14 cellular contexts compared by ENCODE assay signal in genomic region chr20:8640461-8640860, GRCh38.
DNase-seq lines count a peak whose midpoint lies in the region; TF ChIP-seq lines count a peak whose summit lies in the region.
"Had no signal": no experiment of that assay in that cellular context is flagged by ENCODE, and none has a peak within 500 bp of the region (broad histone marks: within the 10 kb centered on the region; RNA-seq: fewer than 3 reads in every experiment).

No MANE protein-coding gene starts in this region.

- no peaks in the 10 kb centered on the region for H3K9me3 ChIP-seq in osteoblast (ENCODE audit: low read depth, low read length)
- H3K9me3 ChIP-seq: BLaER1, Caco-2, HAP-1 had no signal

- H3K4me3 Mint-ChIP-seq in type B pancreatic cell: no peak overlapping the region
- H3K4me3 Mint-ChIP-seq: CD8-positive, alpha-beta memory T cell had no signal

- no peak overlapping the region for H3K27ac Mint-ChIP-seq in type B pancreatic cell
- H3K27ac Mint-ChIP-seq: CD8-positive, alpha-beta memory T cell had no signal

- no peak overlapping the region for H3K4me3 ChIP-seq in osteoblast (ENCODE audit: insufficient read depth, low read length)
- H3K4me3 ChIP-seq: BLaER1, GM12878, HAP-1 had no signal

- no peaks in the 10 kb centered on the region for H3K27me3 Mint-ChIP-seq in type B pancreatic cell
- H3K27me3 Mint-ChIP-seq: CD8-positive, alpha-beta memory T cell had no signal

- DNase-seq in EL (peak; percentile 19), glomerular visceral epithelial cell (ENCODE audit: extremely low spot score) (peak; percentile 44), osteoblast (ENCODE audit: insufficient read length, low spot score, missing footprints) (peak; percentile 88), GM13976 (ENCODE audit: low spot score) (no peak), GOT3 (lab: John Stamatoyannopoulos, UW) (no peak), type B pancreatic cell (ENCODE audit: extremely low spot score, unreplicated experiment) (no peak), ACHN (no peak)
- DNase-seq: AML-193; Caco-2; CD8-positive, alpha-beta memory T cell; IMR-90 had no signal

- in situ Hi-C loops in GM13976 (cut with MboI; ENCODE audit: low sequenced_read_pairs, unreplicated experiment): no loop called here
- in situ Hi-C loops in ACHN (cut with HindIII; ENCODE audit: low pct_ligation_motif_present, low pct_unique_long_range_greater_than_20kb, low sequenced_read_pairs): no loop called here

- H4K20me1 ChIP-seq in osteoblast (ENCODE audit: insufficient read depth, low read length): no peaks in the 10 kb centered on the region
- H4K20me1 ChIP-seq: BLaER1 had no signal

- H3K9me3 Mint-ChIP-seq in type B pancreatic cell: no peaks in the 10 kb centered on the region
- H3K9me3 Mint-ChIP-seq: CD8-positive, alpha-beta memory T cell had no signal

- no peaks in the 10 kb centered on the region for H3K27me3 ChIP-seq in osteoblast (ENCODE audit: insufficient read depth, low read length)
- H3K27me3 ChIP-seq: BLaER1 had no signal

- H3K4me1 ChIP-seq in osteoblast (ENCODE audit: insufficient read depth, low read length): peaks cover under 1% of the 10 kb centered on the region
- H3K4me1 ChIP-seq: BLaER1, Caco-2, HAP-1 had no signal

- no peaks in the 10 kb centered on the region for H3K79me2 ChIP-seq in osteoblast (ENCODE audit: insufficient read depth, low read length)

- H3K36me3 ChIP-seq in osteoblast (ENCODE audit: insufficient read depth, low read length): no peaks in the 10 kb centered on the region
- H3K36me3 ChIP-seq: BLaER1, HAP-1 had no signal

- H3K27ac ChIP-seq in osteoblast (ENCODE audit: low read depth, low read length): no peak overlapping the region
- H3K27ac ChIP-seq: BLaER1 had no signal

- TF ChIP-seq CTCF in osteoblast (IDR thresholded peaks at IDR 0.05; ENCODE audit: extremely low read depth, low read depth, low read length) (no peak), GM13976 (IDR thresholded peaks at IDR 0.05; ENCODE audit: borderline replicate concordance, control extremely low read depth, extremely low read depth, insufficient read depth, missing control alignments) (no peak), type B pancreatic cell (conservative IDR thresholded peaks at IDR 0.05) (no peak)

- no peak overlapping the region for H3K4me2 ChIP-seq in osteoblast (ENCODE audit: insufficient read depth, low read length)
- H3K4me2 ChIP-seq: BLaER1 had no signal

- H3K36me3 Mint-ChIP-seq in type B pancreatic cell: peaks cover 8% of the 10 kb centered on the region

- no peaks in the 10 kb centered on the region for H3K4me1 Mint-ChIP-seq in type B pancreatic cell (ENCODE audit: unreplicated experiment)
- H3K4me1 Mint-ChIP-seq: CD8-positive, alpha-beta memory T cell had no signal

- H2AFZ ChIP-seq in osteoblast (ENCODE audit: low read length): no peak overlapping the region

Comparison
In these comparisons a context has a peak if more than half of its experiments do, and no peak if none do; other contexts are left out.
1. DNase-seq: peak in EL (single experiment), glomerular visceral epithelial cell (single experiment) and osteoblast (single experiment); none in GM13976 (single experiment), GOT3 (single experiment), type B pancreatic cell (single experiment) and ACHN (single experiment).